29 cellular contexts compared by ENCODE assay signal in genomic region chr10:22724773-22725172, GRCh38.
"Had no signal": no experiment of that assay in that cellular context is flagged by ENCODE, and none has a peak within 500 bp of the region (broad histone marks: within the 10 kb centered on the region; RNA-seq: fewer than 3 reads in every experiment).

No MANE protein-coding gene starts in this region.

- DNase-seq: activated CD4-positive, alpha-beta memory T cell treated with anti-CD3 and anti-CD28 coated beads, Interleukin-2, amount 10 ng/mL, durations not matched to agents 7 days and 5 days; activated CD4-positive, alpha-beta T cell treated with anti-CD3 and anti-CD28 coated beads, Interleukin-2, amount 10 ng/mL, durations not matched to agents 24 days and 14 days; activated CD8-positive, alpha-beta memory T cell treated with anti-CD3 and anti-CD28 coated beads, Interleukin-2, amount 10 ng/mL, durations not matched to agents 7 days and 5 days; activated CD8-positive, alpha-beta memory T cell treated with anti-CD3 and anti-CD28 coated beads, Interleukin-2, amount 50 U/mL, for 4 hours; activated gamma-delta T cell; activated naive CD4-positive, alpha-beta T cell; activated naive CD4-positive, alpha-beta T cell treated with anti-CD3 and anti-CD28 coated beads, Interleukin-2, amount 10 ng/mL, durations not matched to agents 7 days and 5 days; activated naive CD8-positive, alpha-beta T cell treated with anti-CD3 and anti-CD28 coated beads, Interleukin-2, amount 10 ng/mL, durations not matched to agents 7 days and 5 days; activated T-cell treated with anti-CD3 and anti-CD28 coated beads, Interleukin-2, amount 50 U/mL, for 1 hour; activated T-cell treated with anti-CD3 and anti-CD28 coated beads, Interleukin-2, amount 50 U/mL, for 48 hours; central memory CD4-positive, alpha-beta T cell; cerebellar nuclear complex; colonic mucosa; effector CD8-positive, alpha-beta T cell; esophagus squamous epithelium; foreskin melanocyte; hippocampal formation; T-helper 2 cell had no signal

- H3K4me3 Mint-ChIP-seq: activated CD4-positive, alpha-beta memory T cell treated with anti-CD3 and anti-CD28 coated beads, Interleukin-2, amount 10 ng/mL, durations not matched to agents 7 days and 5 days; activated CD4-positive, alpha-beta T cell treated with anti-CD3 and anti-CD28 coated beads, Interleukin-2, amount 10 ng/mL, durations not matched to agents 24 days and 14 days; activated CD8-positive, alpha-beta memory T cell treated with anti-CD3 and anti-CD28 coated beads, Interleukin-2, amount 10 ng/mL, durations not matched to agents 7 days and 5 days; activated naive CD4-positive, alpha-beta T cell treated with anti-CD3 and anti-CD28 coated beads, Interleukin-2, amount 10 ng/mL, durations not matched to agents 7 days and 5 days; activated naive CD8-positive, alpha-beta T cell treated with anti-CD3 and anti-CD28 coated beads, Interleukin-2, amount 10 ng/mL, durations not matched to agents 7 days and 5 days; activated T-helper 1 cell treated with anti-CD3 and anti-CD28 coated beads, Interleukin-12 subunit alpha, Interleukin-12 subunit beta, Interleukin-2, Interleukin-4 antibody, amounts not matched to agents 30 ng/mL and 10 ng/mL and 1 ng/mL, durations not matched to agents 14 hours and 24 hours and 36 hours; brain; WTC11 had no signal

- H3K27ac ChIP-seq: ascending aorta, breast epithelium, cardiac muscle cell, colonic mucosa, epithelial cell of prostate, esophagus squamous epithelium, gastroesophageal sphincter, VCaP had no signal

- H3K27ac Mint-ChIP-seq: activated CD4-positive, alpha-beta memory T cell treated with anti-CD3 and anti-CD28 coated beads, Interleukin-2, amount 10 ng/mL, durations not matched to agents 7 days and 5 days; activated CD4-positive, alpha-beta T cell treated with anti-CD3 and anti-CD28 coated beads, Interleukin-2, amount 10 ng/mL, durations not matched to agents 24 days and 14 days; activated CD8-positive, alpha-beta memory T cell treated with anti-CD3 and anti-CD28 coated beads, Interleukin-2, amount 10 ng/mL, durations not matched to agents 7 days and 5 days; activated naive CD4-positive, alpha-beta T cell treated with anti-CD3 and anti-CD28 coated beads, Interleukin-2, amount 10 ng/mL, durations not matched to agents 7 days and 5 days; activated naive CD4-positive, alpha-beta T cell treated with anti-CD3 and anti-CD28 coated beads, Interleukin-2, amount 50 U/mL, for 72 hours; activated naive CD8-positive, alpha-beta T cell treated with anti-CD3 and anti-CD28 coated beads, Interleukin-2, amount 10 ng/mL, durations not matched to agents 7 days and 5 days; activated T-helper 1 cell treated with anti-CD3 and anti-CD28 coated beads, Interleukin-12 subunit alpha, Interleukin-12 subunit beta, Interleukin-2, Interleukin-4 antibody, amounts not matched to agents 30 ng/mL and 10 ng/mL and 1 ng/mL, durations not matched to agents 14 hours and 24 hours and 36 hours; brain; WTC11 had no signal

- H3K4me1 Mint-ChIP-seq: brain had no signal

- H3K27me3 Mint-ChIP-seq: activated CD4-positive, alpha-beta memory T cell treated with anti-CD3 and anti-CD28 coated beads, Interleukin-2, amount 10 ng/mL, durations not matched to agents 7 days and 5 days; activated CD8-positive, alpha-beta memory T cell treated with anti-CD3 and anti-CD28 coated beads, Interleukin-2, amount 10 ng/mL, durations not matched to agents 7 days and 5 days; activated naive CD8-positive, alpha-beta T cell treated with anti-CD3 and anti-CD28 coated beads, Interleukin-2, amount 10 ng/mL, durations not matched to agents 7 days and 5 days had no signal

- H3K36me3 ChIP-seq: ascending aorta, breast epithelium, cardiac muscle cell, colonic mucosa, esophagus squamous epithelium, gastroesophageal sphincter had no signal

- ATAC-seq: activated CD4-positive, CD25-positive, alpha-beta regulatory T cell treated with anti-CD3 and anti-CD28 coated beads, Interleukin-2, amount 50 U/mL, for 24 hours; activated CD8-positive, alpha-beta memory T cell treated with anti-CD3 and anti-CD28 coated beads, Interleukin-2, amount 10 ng/mL, durations not matched to agents 7 days and 5 days; gastroesophageal sphincter; WTC11 had no signal

- H3K4me1 ChIP-seq: ascending aorta, breast epithelium, colonic mucosa, esophagus squamous epithelium, gastroesophageal sphincter had no signal

- H3K4me3 ChIP-seq: ascending aorta, breast epithelium, cardiac muscle cell, colonic mucosa, esophagus squamous epithelium, gastroesophageal sphincter had no signal

- H3K36me3 Mint-ChIP-seq: activated CD8-positive, alpha-beta memory T cell treated with anti-CD3 and anti-CD28 coated beads, Interleukin-2, amount 10 ng/mL, durations not matched to agents 7 days and 5 days; activated naive CD4-positive, alpha-beta T cell treated with anti-CD3 and anti-CD28 coated beads, Interleukin-2, amount 10 ng/mL, durations not matched to agents 7 days and 5 days; activated naive CD4-positive, alpha-beta T cell treated with anti-CD3 and anti-CD28 coated beads, Interleukin-2, amount 50 U/mL, for 72 hours; activated naive CD8-positive, alpha-beta T cell treated with anti-CD3 and anti-CD28 coated beads, Interleukin-2, amount 10 ng/mL, durations not matched to agents 7 days and 5 days; brain; WTC11 had no signal

- H3K27me3 ChIP-seq: ascending aorta, breast epithelium, cardiac muscle cell, colonic mucosa, esophagus squamous epithelium, gastroesophageal sphincter had no signal

- H3K9me3 Mint-ChIP-seq: activated CD4-positive, alpha-beta memory T cell treated with anti-CD3 and anti-CD28 coated beads, Interleukin-2, amount 10 ng/mL, durations not matched to agents 7 days and 5 days; activated CD4-positive, alpha-beta T cell treated with anti-CD3 and anti-CD28 coated beads, Interleukin-2, amount 10 ng/mL, durations not matched to agents 24 days and 14 days; activated naive CD4-positive, alpha-beta T cell treated with anti-CD3 and anti-CD28 coated beads, Interleukin-2, amount 10 ng/mL, durations not matched to agents 7 days and 5 days; activated naive CD4-positive, alpha-beta T cell treated with anti-CD3 and anti-CD28 coated beads, Interleukin-2, amount 50 U/mL, for 72 hours; activated naive CD8-positive, alpha-beta T cell treated with anti-CD3 and anti-CD28 coated beads, Interleukin-2, amount 10 ng/mL, durations not matched to agents 7 days and 5 days; activated T-helper 1 cell treated with anti-CD3 and anti-CD28 coated beads, Interleukin-12 subunit alpha, Interleukin-12 subunit beta, Interleukin-2, Interleukin-4 antibody, amounts not matched to agents 30 ng/mL and 10 ng/mL and 1 ng/mL, durations not matched to agents 14 hours and 24 hours and 36 hours had no signal

- H3K9me3 ChIP-seq: ascending aorta, breast epithelium, colonic mucosa, esophagus squamous epithelium, gastroesophageal sphincter had no signal
